ENCODE assay signal across 1 cellular context in genomic region chr12:13208533-13209278, GRCh38.
TF ChIP-seq lines count a peak whose summit lies in the region.

No MANE protein-coding gene starts in this region.

TF ChIP-seq in H1, 55 proteins besides CTCF, POLR2A, EP300 and RAD21 (continued from another document):
- TF ChIP-seq USF2 (IDR thresholded peaks at IDR 0.05; ENCODE audit: low read length) (no peak), MAX (IDR thresholded peaks at IDR 0.05) (no peak), SIN3A (conservative IDR thresholded peaks at IDR 0.05 in 1 of 2, IDR thresholded peaks at IDR 0.05 in 1 of 2; ENCODE audit: low read depth in 1 of 2, low read length in 2 of 2) (no peak), SP2 (IDR thresholded peaks at IDR 0.05; ENCODE audit: low read length) (no peak), ASH2L (IDR thresholded peaks at IDR 0.05; ENCODE audit: low read length) (no peak), EGR1 (IDR thresholded peaks at IDR 0.05; ENCODE audit: borderline replicate concordance, low read depth, low read length) (no peak), KDM1A (IDR thresholded peaks at IDR 0.05; ENCODE audit: borderline replicate concordance, low read length) (no peak), SP1 (IDR thresholded peaks at IDR 0.05; ENCODE audit: low read depth, low read length) (no peak), EZH2 (IDR thresholded peaks at IDR 0.05; ENCODE audit: low read depth, low read length, severe bottlenecking) (no peak), SIRT6 (IDR thresholded peaks at IDR 0.05; ENCODE audit: low read length) (no peak), TBP (IDR thresholded peaks at IDR 0.05; ENCODE audit: low read depth, low read length) (no peak), HDAC2 (IDR thresholded peaks at IDR 0.05; ENCODE audit: borderline replicate concordance in 1 of 2, low read depth in 2 of 2, low read length in 2 of 2) (no peak), KDM4A (IDR thresholded peaks at IDR 0.05; ENCODE audit: low read depth, low read length, severe bottlenecking) (no peak), PHF8 (conservative IDR thresholded peaks at IDR 0.05; ENCODE audit: low read depth, low read length) (no peak), TEAD4 (IDR thresholded peaks at IDR 0.05; ENCODE audit: low read depth, low read length) (no peak), SUZ12 (IDR thresholded peaks at IDR 0.05; ENCODE audit: low read length) (no peak), RXRA (IDR thresholded peaks at IDR 0.05; ENCODE audit: insufficient read depth, low read depth, low read length) (no peak)
TF ChIP-seq in H1: peak in this region for 0.
